In the genomic region with DNA sequence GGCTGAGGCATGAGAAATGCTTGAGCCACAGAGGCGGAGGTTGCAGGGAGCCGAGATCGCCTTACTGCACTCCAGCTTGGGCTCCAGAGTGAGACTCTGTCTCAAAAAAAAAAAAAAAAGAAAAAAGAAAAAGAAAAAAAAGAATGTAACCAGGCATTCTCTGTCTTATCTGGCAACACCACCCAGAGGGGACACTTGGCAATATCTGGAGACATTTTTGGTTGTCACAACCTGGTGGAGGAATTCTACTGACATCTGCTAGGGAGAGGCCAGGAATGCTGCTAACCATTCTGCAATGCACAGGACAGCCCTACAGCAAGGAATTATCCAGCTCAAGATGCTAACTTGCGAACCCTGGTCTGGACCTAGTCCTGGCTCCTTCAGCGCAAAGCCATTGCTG, we compare ENCODE assay signal across 20 cellular contexts. TPM values are rescaled to one million over a fixed set of nuclear protein-coding genes. Genes with fewer than 3 reads are reported as not detected.
"Had no signal": no experiment of that assay in that cellular context is flagged by ENCODE, and none has a peak within 500 bp of the region (broad histone marks: within the 10 kb centered on the region; RNA-seq: fewer than 3 reads in every experiment).

No MANE protein-coding gene starts in this region.

- H3K4me3 ChIP-seq: ascending aorta, colonic mucosa, gastrocnemius medialis, left lung, tibial nerve, uterus had no signal

- H3K27me3 Mint-ChIP-seq: activated naive CD4-positive, alpha-beta T cell treated with anti-CD3 and anti-CD28 coated beads, Interleukin-2, amount 50 U/mL, for 24 hours; central memory CD8-positive, alpha-beta T cell had no signal

- H3K36me3 Mint-ChIP-seq: activated naive CD4-positive, alpha-beta T cell treated with anti-CD3 and anti-CD28 coated beads, Interleukin-2, amount 50 U/mL, for 24 hours had no signal

- H3K27me3 ChIP-seq: ascending aorta, colonic mucosa, gastrocnemius medialis, left lung, uterus had no signal

- H3K9me3 ChIP-seq: ascending aorta, colonic mucosa, gastrocnemius medialis, left lung, tibial nerve, uterus had no signal

- H3K27ac Mint-ChIP-seq: activated T-cell treated with anti-CD3 and anti-CD28 coated beads, Interleukin-2, amount 50 U/mL, for 72 hours; nephron progenitor cell had no signal

- DNase-seq: activated CD4-positive, alpha-beta T cell treated with anti-CD3 and anti-CD28 coated beads, Interleukin-2, amount 50 U/mL, for 1 hour; activated gamma-delta T cell; activated T-cell treated with anti-CD3 and anti-CD28 coated beads, Interleukin-2, amount 50 U/mL, for 72 hours; colonic mucosa; erythroblast; gastrocnemius medialis; head of caudate nucleus; left lung; nephron progenitor cell; occipital lobe; retina; stimulated activated naive CD8-positive, alpha-beta T cell treated with anti-CD3 and anti-CD28 coated beads, Interleukin-15, Interleukin-2, amounts not matched to agents 100 U/mL and 50 U/mL, for 24 hours; uterus had no signal

- H3K27ac ChIP-seq: ascending aorta, colonic mucosa, gastrocnemius medialis, tibial nerve, uterus had no signal

- H3K4me1 ChIP-seq: colonic mucosa had no signal

- H3K9me3 Mint-ChIP-seq: activated naive CD4-positive, alpha-beta T cell treated with anti-CD3 and anti-CD28 coated beads, Interleukin-2, amount 50 U/mL, for 24 hours; activated T-cell treated with anti-CD3 and anti-CD28 coated beads, Interleukin-2, amount 50 U/mL, for 72 hours; central memory CD8-positive, alpha-beta T cell; nephron progenitor cell had no signal

- ATAC-seq: activated CD4-positive, CD25-positive, alpha-beta regulatory T cell treated with anti-CD3 and anti-CD28 coated beads, Interleukin-2, amount 50 U/mL, for 24 hours; activated T-cell treated with anti-CD3 and anti-CD28 coated beads, Interleukin-2, amount 50 U/mL, for 72 hours; gastrocnemius medialis; stimulated activated naive CD8-positive, alpha-beta T cell treated with anti-CD3 and anti-CD28 coated beads, Interleukin-15, Interleukin-2, amounts not matched to agents 100 U/mL and 50 U/mL, for 24 hours had no signal

- H3K36me3 ChIP-seq: ascending aorta, colonic mucosa, gastrocnemius medialis, left lung, tibial nerve, uterus had no signal

- H3K4me3 Mint-ChIP-seq: activated naive CD4-positive, alpha-beta T cell treated with anti-CD3 and anti-CD28 coated beads, Interleukin-2, amount 50 U/mL, for 24 hours; central memory CD8-positive, alpha-beta T cell; nephron progenitor cell had no signal

RNA-seq across cellular contexts. Expression of a gene that starts 2.3 kb away (rescaled TPM):
- total RNA-seq: ascending aorta, gastrocnemius medialis, kidney epithelial cell, lung microvascular endothelial cell, occipital lobe, tibial nerve had no signal
